In the genomic region with DNA sequence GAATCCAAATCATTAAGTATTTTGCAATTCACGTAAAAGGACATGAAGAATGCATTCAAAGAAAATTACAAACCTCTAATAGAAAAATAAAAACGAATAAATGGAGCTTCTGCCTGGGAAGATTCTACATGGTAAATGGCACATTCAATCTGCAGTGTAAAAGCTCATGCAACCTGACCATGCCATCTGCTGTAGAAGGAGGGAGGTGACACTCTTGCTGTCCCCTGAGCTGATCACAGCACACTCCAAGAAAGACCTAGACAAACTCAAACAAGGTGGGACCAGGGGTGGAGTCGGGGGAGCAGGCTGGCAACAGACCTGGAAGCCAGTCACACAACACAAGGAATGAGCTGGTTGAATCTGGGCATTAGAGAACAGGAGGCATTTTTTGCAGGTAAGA, we compare ENCODE assay signal across 7 cellular contexts.
DNase-seq lines count a peak whose midpoint lies in the region; ATAC-seq lines count a peak whose summit lies in the region.

No MANE protein-coding gene starts in this region.

- CTCF ChIA-PET in activated CD8-positive, alpha-beta T cell treated with anti-CD3 and anti-CD28 coated beads, Interleukin-2, amount 10 ng/mL, durations not matched to agents 7 days and 5 days (lab: Charles Lee), result interaction anchor here (0.9 to 4.2 kb wide), 13 partner anchors 9 to 230 kb away, joined by 3 to 50 read pairs (median 4); no protein-coding TSS in a partner anchor

- H3K4me3 Mint-ChIP-seq in activated CD8-positive, alpha-beta T cell treated with anti-CD3 and anti-CD28 coated beads, Interleukin-2, amount 10 ng/mL, durations not matched to agents 7 days and 5 days, result no peak overlapping the region

- DNase-seq in DMS53 (lab: John Stamatoyannopoulos, UW), result peak; percentile 48
- peak; percentile 53 for DNase-seq in H4 (ENCODE audit: low spot score)
- peak; percentile 38 for DNase-seq in activated CD8-positive, alpha-beta T cell treated with anti-CD3 and anti-CD28 coated beads, Interleukin-2, amount 10 ng/mL, durations not matched to agents 7 days and 5 days
- peak; percentile 61 for DNase-seq in myocyte (ENCODE audit: low read depth)
- no peak for DNase-seq in NCI-H1048 (lab: John Stamatoyannopoulos, UW)
- DNase-seq in NCI-H2081 (lab: John Stamatoyannopoulos, UW), result no peak

- peaks cover 22% of the 10 kb centered on the region for H3K27me3 Mint-ChIP-seq in activated CD8-positive, alpha-beta T cell treated with anti-CD3 and anti-CD28 coated beads, Interleukin-2, amount 10 ng/mL, durations not matched to agents 7 days and 5 days (ENCODE audit: low read depth)

- no peaks in the 10 kb centered on the region for H3K9me3 Mint-ChIP-seq in activated CD8-positive, alpha-beta T cell treated with anti-CD3 and anti-CD28 coated beads, Interleukin-2, amount 10 ng/mL, durations not matched to agents 7 days and 5 days (ENCODE audit: insufficient read depth)

- ATAC-seq in activated CD8-positive, alpha-beta T cell treated with anti-CD3 and anti-CD28 coated beads, Interleukin-2, amount 10 ng/mL, durations not matched to agents 7 days and 5 days, result peak; percentile 50
- ATAC-seq in GM21717 (IDR thresholded peaks at IDR 0.05; ENCODE audit: unreplicated experiment), result no peak

- POLR2A ChIA-PET in activated CD8-positive, alpha-beta T cell treated with anti-CD3 and anti-CD28 coated beads, Interleukin-2, amount 10 ng/mL, durations not matched to agents 7 days and 5 days (lab: Charles Lee), result no interaction called here

- peaks cover 15% of the 10 kb centered on the region for H3K4me1 Mint-ChIP-seq in activated CD8-positive, alpha-beta T cell treated with anti-CD3 and anti-CD28 coated beads, Interleukin-2, amount 10 ng/mL, durations not matched to agents 7 days and 5 days (ENCODE audit: low read depth)

- no peak overlapping the region for H3K27ac Mint-ChIP-seq in activated CD8-positive, alpha-beta T cell treated with anti-CD3 and anti-CD28 coated beads, Interleukin-2, amount 10 ng/mL, durations not matched to agents 7 days and 5 days

- peaks cover 3% of the 10 kb centered on the region for H3K36me3 Mint-ChIP-seq in activated CD8-positive, alpha-beta T cell treated with anti-CD3 and anti-CD28 coated beads, Interleukin-2, amount 10 ng/mL, durations not matched to agents 7 days and 5 days (ENCODE audit: low read depth)

Comparison
In these comparisons a context has a peak if more than half of its experiments do, and no peak if none do; other contexts are left out.
1. DNase-seq: peak in DMS53 (single experiment), H4 (single experiment), activated CD8-positive, alpha-beta T cell treated with anti-CD3 and anti-CD28 coated beads, Interleukin-2, amount 10 ng/mL, durations not matched to agents 7 days and 5 days (single experiment) and myocyte (single experiment); none in NCI-H1048 (single experiment) and NCI-H2081 (0 of 2).